8 cellular contexts compared by ENCODE assay signal in genomic region chr7:45203947-45204445, GRCh38. TPM values are rescaled to one million over a fixed set of nuclear protein-coding genes. Genes with fewer than 3 reads are reported as not detected.
DNase-seq lines count a peak whose midpoint lies in the region; ATAC-seq, FAIRE-seq and TF ChIP-seq lines count a peak whose summit lies in the region.

No MANE protein-coding gene starts in this region.

- no peak for TF ChIP-seq CTCF in CD14-positive monocyte (IDR thresholded peaks at IDR 0.05)
- TF ChIP-seq CTCF in fibroblast of mammary gland (conservative IDR thresholded peaks at IDR 0.05; ENCODE audit: control insufficient read depth, insufficient read depth, low read depth, low read length) = no peak

- peak overlapping the region; percentile 26 for H3K4me3 ChIP-seq in fibroblast of mammary gland (ENCODE audit: control insufficient read depth, low read depth, low read length)
- peak overlapping the region; percentile 30 for H3K4me3 ChIP-seq in urinary bladder (ENCODE audit: low read depth, low read length)

- peaks cover 16 to 33% (median 29%) of the 10 kb centered on the region in 3 donors for H3K27me3 Mint-ChIP-seq in CD14-positive monocyte (ENCODE audit: low read depth in 3 of 3)

- H3K9me3 ChIP-seq in KOPT-K1 (ENCODE audit: insufficient read depth, low read length, poor library complexity, severe bottlenecking) = no peaks in the 10 kb centered on the region

- no peaks in the 10 kb centered on the region for H3K4me1 ChIP-seq in urinary bladder (ENCODE audit: insufficient read depth)

- H3K36me3 Mint-ChIP-seq in CD14-positive monocyte = no peaks in the 10 kb centered on the region

- H3K36me3 ChIP-seq in KOPT-K1 (ENCODE audit: insufficient read depth, low read length) (no peaks in the 10 kb centered on the region), urinary bladder (ENCODE audit: insufficient read depth) (no peaks in the 10 kb centered on the region)

- DNase-seq in CD14-positive monocyte (ENCODE audit: low spot score) (no peak), fibroblast of mammary gland (ENCODE audit: low read depth) (peak; percentile 78), HUDEP-2 (lab: John Stamatoyannopoulos, UW; ENCODE audit: unreplicated experiment in 76 of 76) (no peak), left colon (no peak), GM12891 (ENCODE audit: insufficient read length, low spot score) (no peak)

- TF ChIP-seq POLR2A in GM12891 (IDR thresholded peaks at IDR 0.05; ENCODE audit: low read depth, low read length) = no peak

- WGBS in urinary bladder = 28% methylated on average over 2 of the region's 2 CpGs

- intact Hi-C loops in CD14-positive monocyte (cut with micrococcal nuclease) = no loop called here
- intact Hi-C loops in left colon (cut with DNase I, micrococcal nuclease) = no loop called here

- peaks cover 25% of the 10 kb centered on the region for H3K4me1 Mint-ChIP-seq in CD14-positive monocyte

- peak; percentile 89 for ATAC-seq in GM19467 (IDR thresholded peaks at IDR 0.05; ENCODE audit: unreplicated experiment)
- ATAC-seq in left colon = no peak

- H3K4me3 Mint-ChIP-seq in CD14-positive monocyte = peak overlapping the region; percentile 9 to 16

- peak overlapping the region in 2 of 7 donors; percentile 7 to 65 for H3K27ac Mint-ChIP-seq in CD14-positive monocyte

- H3K9me3 Mint-ChIP-seq in CD14-positive monocyte = peaks cover 0 to 3% (median 0%) of the 10 kb centered on the region in 7 donors

- H3K27ac ChIP-seq in KOPT-K1 (ENCODE audit: low read depth, low read length, poor library complexity, severe bottlenecking) = peak overlapping the region; percentile 38
- no peak overlapping the region for H3K27ac ChIP-seq in urinary bladder (ENCODE audit: low read depth)

- no peak for FAIRE-seq in GM12891 (lab: Jason Lieb, UNC)

TF ChIP-seq in GM12891, 5 proteins besides CTCF, POLR2A, EP300 and RAD21:
- TF ChIP-seq SPI1 (IDR thresholded peaks at IDR 0.05; ENCODE audit: low read depth, low read length) (no peak), POU2F2 (IDR thresholded peaks at IDR 0.05; ENCODE audit: low read depth, low read length) (no peak), TAF1 (IDR thresholded peaks at IDR 0.05; ENCODE audit: low read depth, low read length) (no peak), PAX5 (IDR thresholded peaks at IDR 0.05; ENCODE audit: insufficient read depth, low read length, severe bottlenecking) (no peak), POLR2AphosphoS5 (IDR thresholded peaks at IDR 0.05; ENCODE audit: low read depth, low read length) (no peak)

RNA-seq across cellular contexts. Expression of gene RAMP3, which starts 46.4 kb away (rescaled TPM):
- polyA plus RNA-seq in CD14-positive monocyte (not detected), urinary bladder (51.4 TPM)
- total RNA-seq in urinary bladder (5.7 TPM), left colon (1 to 10 TPM; 8.8 to 9.5 TPM)
- polyA plus RNA-seq in GM12891 (2012; ENCODE audit: low read depth, missing spikeins) = not detected
